Comparison of ENCODE assay signal across 8 cellular contexts in genomic region chr16:2513405-2514332, GRCh38. TPM values are rescaled to one million over a fixed set of nuclear protein-coding genes. Genes with fewer than 3 reads are reported as not detected.
DNase-seq lines count a peak whose midpoint lies in the region; ATAC-seq and TF ChIP-seq lines count a peak whose summit lies in the region.

Gene ATP6V0C, plus strand, starts transcription at chr16:2513952. Its CDS starts 152 bp downstream, at chr16:2514104.

- H3K27me3 Mint-ChIP-seq in activated CD8-positive, alpha-beta memory T cell treated with anti-CD3 and anti-CD28 coated beads, Interleukin-2, amount 10 ng/mL, durations not matched to agents 7 days and 5 days, result no peaks in the 10 kb centered on the region
- no peaks in the 10 kb centered on the region for H3K27me3 Mint-ChIP-seq in endodermal cell (ENCODE audit: insufficient read depth)

- peak within 1 kb of the TSS; percentile 90 for H3K4me3 Mint-ChIP-seq in activated CD8-positive, alpha-beta memory T cell treated with anti-CD3 and anti-CD28 coated beads, Interleukin-2, amount 10 ng/mL, durations not matched to agents 7 days and 5 days
- H3K4me3 Mint-ChIP-seq in endodermal cell, result peak within 1 kb of the TSS; percentile 88

- H3K4me3 ChIP-seq in endodermal cell (ENCODE audit: low read length), result peak within 1 kb of the TSS; percentile 88
- H3K4me3 ChIP-seq in mesodermal cell (ENCODE audit: extremely low read depth, insufficient read depth, low read length, poor library complexity, severe bottlenecking), result peak within 1 kb of the TSS; percentile 82

- H3K27me3 ChIP-seq in endodermal cell (ENCODE audit: control insufficient read depth, insufficient read depth, low read length, poor library complexity, severe bottlenecking), result no peaks in the 10 kb centered on the region

- no peaks in the 10 kb centered on the region for H3K9me3 Mint-ChIP-seq in activated CD8-positive, alpha-beta memory T cell treated with anti-CD3 and anti-CD28 coated beads, Interleukin-2, amount 10 ng/mL, durations not matched to agents 7 days and 5 days (ENCODE audit: low read depth)
- no peaks in the 10 kb centered on the region for H3K9me3 Mint-ChIP-seq in endodermal cell

- ATAC-seq in GM21381 (IDR thresholded peaks at IDR 0.05; ENCODE audit: unreplicated experiment), result peak; percentile 65
- ATAC-seq in activated CD8-positive, alpha-beta memory T cell treated with anti-CD3 and anti-CD28 coated beads, Interleukin-2, amount 10 ng/mL, durations not matched to agents 7 days and 5 days, result peak; percentile 89

- peaks cover 4% of the 10 kb centered on the region for H3K36me3 Mint-ChIP-seq in activated CD8-positive, alpha-beta memory T cell treated with anti-CD3 and anti-CD28 coated beads, Interleukin-2, amount 10 ng/mL, durations not matched to agents 7 days and 5 days
- peaks cover 17% of the 10 kb centered on the region for H3K36me3 Mint-ChIP-seq in endodermal cell (ENCODE audit: low read depth)

- no peak for TF ChIP-seq CTCF in endodermal cell (conservative IDR thresholded peaks at IDR 0.05)

- H3K9ac ChIP-seq in endodermal cell (ENCODE audit: extremely low read depth, low read length, poor library complexity, severe bottlenecking), result peak within 1 kb of the TSS; percentile 92

- H3K9me3 ChIP-seq in endodermal cell (ENCODE audit: control insufficient read depth, low read length) (no peaks in the 10 kb centered on the region), mesodermal cell (ENCODE audit: control insufficient read depth, low read length) (no peaks in the 10 kb centered on the region)

- peak; percentile 94 for DNase-seq in COR-L47 (lab: John Stamatoyannopoulos, UW)
- DNase-seq in HUDEP-2 (lab: John Stamatoyannopoulos, UW; ENCODE audit: unreplicated experiment in 76 of 76), result peak in 72 of 76 experiments; percentile 46 to 97 (median 88)
- DNase-seq in NOMO-1 treated with DMSO at 0.1 percent for 48 hours (lab: John Stamatoyannopoulos, UW; ENCODE audit: unreplicated experiment), result peak; percentile 81
- peak; percentile 93 for DNase-seq in activated CD8-positive, alpha-beta memory T cell treated with anti-CD3 and anti-CD28 coated beads, Interleukin-2, amount 10 ng/mL, durations not matched to agents 7 days and 5 days
- DNase-seq in endodermal cell, result peak; percentile 97
- DNase-seq in stimulated activated CD8-positive, alpha-beta memory T cell treated with anti-CD3 and anti-CD28 coated beads, Interleukin-15, amount 100 ng/mL, for 24 hours (ENCODE audit: low read depth), result peak; percentile 85

- WGBS in endodermal cell (ENCODE audit: insufficient coverage in 1 of 2, insufficient read length in 1 of 2), 2 experiments, result 0% methylated on average over 59 to 122 of the region's 122 CpGs
- WGBS in mesodermal cell (ENCODE audit: insufficient coverage in 2 of 2), 2 experiments, result 1 to 2% methylated on average over 78 to 92 of the region's 122 CpGs

- H3K4me1 Mint-ChIP-seq in activated CD8-positive, alpha-beta memory T cell treated with anti-CD3 and anti-CD28 coated beads, Interleukin-2, amount 10 ng/mL, durations not matched to agents 7 days and 5 days, result peaks cover 49% of the 10 kb centered on the region
- H3K4me1 Mint-ChIP-seq in endodermal cell, result peaks cover 44% of the 10 kb centered on the region

- CTCF ChIA-PET in activated CD8-positive, alpha-beta memory T cell treated with anti-CD3 and anti-CD28 coated beads, Interleukin-2, amount 10 ng/mL, durations not matched to agents 7 days and 5 days (lab: Charles Lee), result interaction anchor here (0.6 to 2.4 kb wide), 7 partner anchors 10 to 413 kb away, joined by 3 to 13 read pairs (median 3); partner anchors contain the start of gene CCNF

- H3K27ac ChIP-seq in endodermal cell (ENCODE audit: low read depth, low read length), result peak within 1 kb of the TSS; percentile 97
- peak within 1 kb of the TSS; percentile 97 for H3K27ac ChIP-seq in mesodermal cell (ENCODE audit: low read depth, low read length, severe bottlenecking)

- H3K4me1 ChIP-seq in endodermal cell (ENCODE audit: control insufficient read depth, insufficient read depth, low read length) (peaks cover 14% of the 10 kb centered on the region), mesodermal cell (ENCODE audit: control insufficient read depth, insufficient read depth, low read length, poor library complexity, severe bottlenecking) (peaks cover 35% of the 10 kb centered on the region)

- H3K36me3 ChIP-seq in endodermal cell (ENCODE audit: control insufficient read depth, insufficient read depth, low read length) (peaks cover 16% of the 10 kb centered on the region), mesodermal cell (ENCODE audit: control insufficient read depth, insufficient read depth, low read length) (peaks cover 9% of the 10 kb centered on the region)

- H3K27ac Mint-ChIP-seq in activated CD8-positive, alpha-beta memory T cell treated with anti-CD3 and anti-CD28 coated beads, Interleukin-2, amount 10 ng/mL, durations not matched to agents 7 days and 5 days, result peak within 1 kb of the TSS; percentile 97
- peak within 1 kb of the TSS; percentile 97 for H3K27ac Mint-ChIP-seq in endodermal cell

RNA-seq across cellular contexts. Expression of gene ATP6V0C, which starts in this region (rescaled TPM):
- 100 to 1,000 TPM; 104 to 121 TPM for total RNA-seq in activated CD8-positive, alpha-beta memory T cell treated with anti-CD3 and anti-CD28 coated beads, Interleukin-2, amount 10 ng/mL, durations not matched to agents 7 days and 5 days
- 100 to 1,000 TPM; 176 to 180 TPM for total RNA-seq in endodermal cell
- 220 TPM for polyA plus RNA-seq in endodermal cell (2013, experiment 1 of 2)
- 207 TPM for polyA plus RNA-seq in endodermal cell (2013, experiment 2 of 2)
- polyA plus RNA-seq in mesodermal cell (2013, experiment 1 of 2), result 255 TPM
- 193 TPM for polyA plus RNA-seq in mesodermal cell (2013, experiment 2 of 2)

Comparison
In these comparisons a context has a peak if more than half of its experiments do, and no peak if none do; other contexts are left out.
1. Peak in every context shown above with its lines: DNase-seq, ATAC-seq, H3K4me3 ChIP-seq and H3K27ac ChIP-seq.